Comparison of ENCODE assay signal across 8 cellular contexts in the genomic region with DNA sequence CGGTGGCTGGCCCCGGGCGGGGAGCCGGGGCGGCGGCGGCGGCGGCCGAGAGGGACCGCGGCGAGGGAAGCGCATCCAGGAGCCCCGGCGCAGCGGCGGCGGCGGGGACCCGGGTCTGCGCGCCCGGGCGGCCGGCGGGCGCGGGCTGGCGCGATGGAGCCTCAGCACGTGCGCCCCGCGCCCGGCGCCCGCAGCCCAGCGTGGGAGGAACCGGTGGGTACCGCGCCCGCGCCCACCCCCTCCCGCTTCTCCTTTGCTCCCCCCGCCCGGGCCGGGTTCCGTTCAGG. TPM values are rescaled to one million over a fixed set of nuclear protein-coding genes. Genes with fewer than 3 reads are reported as not detected.
A peak's percentile ranks its signal among the peaks of the same experiment; 100 is the strongest.
DNase-seq lines count a peak whose midpoint lies in the region; ATAC-seq and TF ChIP-seq lines count a peak whose summit lies in the region.

No MANE protein-coding gene starts in this region.

- no peak overlapping the region for H2BK12ac ChIP-seq in neuronal stem cell (ENCODE audit: low read length)

- H2BK120ac ChIP-seq in neuronal stem cell (ENCODE audit: low read depth, low read length): peak overlapping the region; percentile 14

- ATAC-seq in GM19467 (IDR thresholded peaks at IDR 0.05; ENCODE audit: unreplicated experiment): no peak

- TF ChIP-seq CTCF in Caco-2 (IDR thresholded peaks at IDR 0.05; ENCODE audit: insufficient read depth in 1 of 2, low read depth in 1 of 2, low read length in 1 of 2, severe bottlenecking in 1 of 2, unreplicated experiment in 1 of 2): no peak
- no peak for TF ChIP-seq CTCF in coronary artery (IDR thresholded peaks at IDR 0.05)
- no peak for TF ChIP-seq CTCF in glutamatergic neuron (IDR thresholded peaks at IDR 0.05; ENCODE audit: partially characterized antibody, unreplicated experiment)

- H3K27ac ChIP-seq in HUES48 (ENCODE audit: low read depth, low read length) (peak overlapping the region; percentile 42), coronary artery (peak overlapping the region; percentile 81 to 95), neuronal stem cell (replicated peaks; ENCODE audit: low read length) (no peak overlapping the region)

- H3K79me1 ChIP-seq in neuronal stem cell (ENCODE audit: low read depth, low read length): peaks cover 2% of the 10 kb centered on the region

- H3K4me1 ChIP-seq in Caco-2 (peaks cover 10% of the 10 kb centered on the region; the same call in 1 of the 2 replicates), HUES48 (ENCODE audit: control insufficient read depth, insufficient read depth, low read length) (peaks cover 13% of the 10 kb centered on the region), neuronal stem cell (ENCODE audit: control insufficient read depth in 2 of 2, insufficient read depth in 1 of 2, low read depth in 1 of 2, low read length in 2 of 2) (peaks cover 0 to 5% of the 10 kb centered on the region in 2 donors)

- intact Hi-C loops in Caco-2 (cut with micrococcal nuclease; ENCODE audit: unreplicated experiment): loop anchor here (1.0 to 10.0 kb wide), 4 partner anchors 78 to 372 kb away; a partner anchor contains a TSS

- H3K4me3 Mint-ChIP-seq in Caco-2 (ENCODE audit: unreplicated experiment) (peak overlapping the region; percentile 88), glutamatergic neuron (ENCODE audit: unreplicated experiment) (no peak overlapping the region)

- peak overlapping the region; percentile 96 for H3K4me2 ChIP-seq in neuronal stem cell (ENCODE audit: insufficient read depth, low read length, poor library complexity, severe bottlenecking)

- H3K23ac ChIP-seq in neuronal stem cell (ENCODE audit: low read depth, low read length, poor library complexity): no peak overlapping the region

- H3K36me3 ChIP-seq in Caco-2 (ENCODE audit: control insufficient read depth, insufficient read depth, low read length) (no peaks in the 10 kb centered on the region), HUES48 (ENCODE audit: control insufficient read depth, insufficient read depth, low read length) (no peaks in the 10 kb centered on the region), neuronal stem cell (replicated peaks in 1 of 2; ENCODE audit: control insufficient read depth in 2 of 2, insufficient read depth in 2 of 2, low read length in 2 of 2) (no peaks in the 10 kb centered on the region)

- H4K91ac ChIP-seq in neuronal stem cell (ENCODE audit: low read depth, low read length, poor library complexity): no peak overlapping the region

- no peak overlapping the region for H2BK15ac ChIP-seq in neuronal stem cell (ENCODE audit: low read length)

- CTCF ChIA-PET in Caco-2 (lab: Charles Lee): no interaction called here

- BruUV-seq in Caco-2 (replicated peaks; lab: Mats Ljungman, UMichigan): no TSS peak

- H2BK5ac ChIP-seq in neuronal stem cell (ENCODE audit: low read length): no peak overlapping the region

- peak overlapping the region; percentile 78; the same call in 1 of the 2 replicates for H3K9ac ChIP-seq in HUES48 (ENCODE audit: low read depth, low read length)
- peak overlapping the region; percentile 91 for H3K9ac ChIP-seq in neuronal stem cell (ENCODE audit: low read depth, low read length, poor library complexity)

- H3K27me3 Mint-ChIP-seq in Caco-2 (ENCODE audit: insufficient read depth, unreplicated experiment): peaks cover 36% of the 10 kb centered on the region
- H3K27me3 Mint-ChIP-seq in glutamatergic neuron (ENCODE audit: unreplicated experiment): peaks cover 24% of the 10 kb centered on the region

- H2AK5ac ChIP-seq in neuronal stem cell (ENCODE audit: low read depth, low read length): peak overlapping the region; percentile 77

- H3K4me1 Mint-ChIP-seq in Caco-2 (ENCODE audit: low read depth, unreplicated experiment) (peaks cover 17% of the 10 kb centered on the region), glutamatergic neuron (ENCODE audit: low read depth, unreplicated experiment) (peaks cover 7% of the 10 kb centered on the region)

- H3K9me3 Mint-ChIP-seq in Caco-2 (ENCODE audit: unreplicated experiment) (peaks cover 16% of the 10 kb centered on the region), glutamatergic neuron (ENCODE audit: unreplicated experiment) (peaks cover 22% of the 10 kb centered on the region)

- no peak overlapping the region for H3K4ac ChIP-seq in neuronal stem cell (ENCODE audit: low read length)

- no peak overlapping the region for H4K8ac ChIP-seq in neuronal stem cell (ENCODE audit: low read depth, low read length)

- H3K9me3 ChIP-seq in Caco-2: peaks cover 7% of the 10 kb centered on the region
- H3K9me3 ChIP-seq in HUES48 (ENCODE audit: control insufficient read depth, insufficient read depth, low read length): peaks cover 3% of the 10 kb centered on the region; the same call in 1 of the 2 replicates
- peaks cover 0 to 6% of the 10 kb centered on the region in 2 donors for H3K9me3 ChIP-seq in neuronal stem cell (replicated peaks in 1 of 2; ENCODE audit: control insufficient read depth in 2 of 2, insufficient read depth in 1 of 2, low read depth in 1 of 2, low read length in 2 of 2)

- H3K36me3 Mint-ChIP-seq in Caco-2 (ENCODE audit: insufficient read depth, unreplicated experiment) (peaks cover 19% of the 10 kb centered on the region), glutamatergic neuron (ENCODE audit: unreplicated experiment) (no peaks in the 10 kb centered on the region)

- H3K27ac Mint-ChIP-seq in Caco-2 (ENCODE audit: unreplicated experiment) (no peak overlapping the region), glutamatergic neuron (ENCODE audit: unreplicated experiment) (no peak overlapping the region)

- peak overlapping the region; percentile 97 for H3K18ac ChIP-seq in neuronal stem cell (ENCODE audit: low read length)

- H3K4me3 ChIP-seq in Caco-2 (ENCODE audit: low read depth, low read length) (peak overlapping the region; percentile 58), HUES48 (ENCODE audit: low read depth, low read length) (peak overlapping the region; percentile 83), coronary artery (peak overlapping the region; percentile 91), neuronal stem cell (ENCODE audit: low read length in 2 of 2) (peak overlapping the region; percentile 93 to 96)

- WGBS in neuronal stem cell (ENCODE audit: extremely low coverage in 2 of 2, insufficient read length in 2 of 2, insufficient replicate concordance in 1 of 2), 2 donors: no CpG with 5 or more reads among the region's 49 CpGs

- DNase-seq in Caco-2 (no peak), coronary artery (ENCODE audit: low spot score) (no peak), neuronal stem cell (ENCODE audit: low spot score) (no peak), NCI-H2107 (lab: John Stamatoyannopoulos, UW) (no peak), glutamatergic neuron (no peak)
- no peak for DNase-seq in NK-92 treated with Interleukin-12 subunit alpha and Interleukin-12 subunit beta, amount 100 ng/mL, for 24 hours (lab: John Stamatoyannopoulos, UW)

- H3K27me3 ChIP-seq in Caco-2 (replicated peaks; ENCODE audit: control insufficient read depth, insufficient read depth, low read length) (no peaks in the 10 kb centered on the region; the same call in 1 of the 2 replicates), HUES48 (ENCODE audit: control insufficient read depth, insufficient read depth, low read length) (peaks cover 68% of the 10 kb centered on the region), neuronal stem cell (ENCODE audit: control insufficient read depth in 3 of 3, insufficient read depth in 3 of 3, low read depth in 1 of 3, low read length in 3 of 3) (peaks cover 0 to 13% (median 8%) of the 10 kb centered on the region in 3 experiments)

- no peak overlapping the region for H3K14ac ChIP-seq in neuronal stem cell (ENCODE audit: low read length)

- POLR2A ChIA-PET in Caco-2 (lab: Charles Lee): no interaction called here

- H2AFZ ChIP-seq in neuronal stem cell (ENCODE audit: low read length): peak overlapping the region; percentile 95

RNA-seq across cellular contexts. Expression of a gene that starts 7.8 kb away (rescaled TPM):
- 5.2 and 5.8 TPM in 2 replicates for total RNA-seq in Caco-2 (2022)
- 2.9 TPM for polyA plus RNA-seq in neuronal stem cell (2013, experiment 1 of 2)
- polyA plus RNA-seq in neuronal stem cell (2013, experiment 2 of 2): 3.1 TPM
- total RNA-seq in glutamatergic neuron (ENCODE audit: unreplicated experiment): 13.4 TPM
